In genomic region chr3:59320080-59320479, GRCh38 we compare ENCODE assay signal across 20 cellular contexts.
DNase-seq lines count a peak whose midpoint lies in the region; ATAC-seq, FAIRE-seq and TF ChIP-seq lines count a peak whose summit lies in the region.
"Had no signal": no experiment of that assay in that cellular context is flagged by ENCODE, and none has a peak within 500 bp of the region (broad histone marks: within the 10 kb centered on the region; RNA-seq: fewer than 3 reads in every experiment).

No MANE protein-coding gene starts in this region.

- POLR2A ChIA-PET in WTC11 (lab: Charles Lee) = no interaction called here
- POLR2A ChIA-PET in CD4-positive, alpha-beta memory T cell (lab: Charles Lee; ENCODE audit: partially characterized antibody) = no interaction called here

- no peak overlapping the region for H3K9ac ChIP-seq in Karpas-422 (ENCODE audit: low read length)

- H3K79me2 ChIP-seq in Karpas-422 (ENCODE audit: low read length) = no peaks in the 10 kb centered on the region

- H2AFZ ChIP-seq in Karpas-422 (ENCODE audit: low read length) = no peak overlapping the region

- H3K27ac ChIP-seq in pancreas (no peak overlapping the region), Karpas-422 (ENCODE audit: low read length) (no peak overlapping the region)
- no peak overlapping the region for H3K27ac ChIP-seq in CD4-positive, alpha-beta memory T cell (ENCODE audit: low read depth, low read length)
- H3K27ac ChIP-seq: esophagus muscularis mucosa, upper lobe of left lung had no signal

- WGBS in pancreas, 2 donors = 60 to 61% methylated on average over 4 of the region's 4 CpGs

- no peak for TF ChIP-seq CTCF in pancreas (IDR thresholded peaks at IDR 0.05)
- TF ChIP-seq CTCF in WTC11 (IDR thresholded peaks at IDR 0.05) = no peak

- H3K9me3 Mint-ChIP-seq in WTC11 = no peaks in the 10 kb centered on the region
- no peaks in the 10 kb centered on the region for H3K9me3 Mint-ChIP-seq in CD4-positive, alpha-beta memory T cell
- H3K9me3 Mint-ChIP-seq: CD14-positive monocyte had no signal

- H3K9me2 ChIP-seq in Karpas-422 (replicated peaks; ENCODE audit: insufficient read depth, low read length) = no peaks in the 10 kb centered on the region

- H3K27me3 ChIP-seq in pancreas (no peaks in the 10 kb centered on the region), Karpas-422 (ENCODE audit: low read length) (no peaks in the 10 kb centered on the region)
- no peaks in the 10 kb centered on the region for H3K27me3 ChIP-seq in CD4-positive, alpha-beta memory T cell (ENCODE audit: insufficient read depth, low read length)
- H3K27me3 ChIP-seq: esophagus muscularis mucosa, upper lobe of left lung had no signal

- no peaks in the 10 kb centered on the region for H3K27me3 Mint-ChIP-seq in WTC11 (ENCODE audit: low read depth)
- no peaks in the 10 kb centered on the region for H3K27me3 Mint-ChIP-seq in CD4-positive, alpha-beta memory T cell

- H3K4me1 Mint-ChIP-seq in WTC11 = 0 out of 2 replicates have a peak, but pooled peaks cover 5% of the 10 kb centered on the region
- H3K4me1 Mint-ChIP-seq in CD4-positive, alpha-beta memory T cell = peaks cover 0 to 9% (median 5%) of the 10 kb centered on the region in 4 donors

- FAIRE-seq in pancreas (lab: Jason Lieb, UNC) = no peak
- FAIRE-seq: A204.1, GM12878, kidney had no signal

- DNase-seq in NCI-H1417 (lab: John Stamatoyannopoulos, UW) = peak; percentile 7 to 72 (median 64)
- DNase-seq in NCI-H1417 treated with DMSO at 0.1 percent for 48 hours (lab: John Stamatoyannopoulos, UW) = no peak
- peak; percentile 42 for DNase-seq in NCI-H2196 treated with DMSO at 0.1 percent for 48 hours (lab: John Stamatoyannopoulos, UW; ENCODE audit: unreplicated experiment)
- peak; percentile 38 for DNase-seq in iPS-NIHi11 (ENCODE audit: low spot score)
- no peak for DNase-seq in pancreas
- no peak for DNase-seq in Karpas-422
- no peak for DNase-seq in WTC11 (ENCODE audit: low spot score)
- no peak for DNase-seq in CD4-positive, alpha-beta memory T cell
- DNase-seq: activated naive CD4-positive, alpha-beta T cell treated with Interleukin-2 at 50 U/mL for 16 hours; GOT3; kidney; NCI-H524 treated with DMSO at 0.1 percent for 48 hours; stimulated activated naive CD4-positive, alpha-beta T cell; upper lobe of left lung had no signal

- H3K4me3 ChIP-seq in pancreas = no peak overlapping the region
- no peak overlapping the region for H3K4me3 ChIP-seq in Karpas-422 (ENCODE audit: low read length)
- no peak overlapping the region for H3K4me3 ChIP-seq in CD4-positive, alpha-beta memory T cell (ENCODE audit: low read length in 2 of 2)
- H3K4me3 ChIP-seq: esophagus muscularis mucosa, GM12878, upper lobe of left lung had no signal

- H4K20me1 ChIP-seq in Karpas-422 (ENCODE audit: insufficient read depth, low read depth, low read length) = no peaks in the 10 kb centered on the region

- no peaks in the 10 kb centered on the region for H3K9me3 ChIP-seq in pancreas
- no peaks in the 10 kb centered on the region for H3K9me3 ChIP-seq in Karpas-422 (ENCODE audit: low read length)
- H3K9me3 ChIP-seq in CD4-positive, alpha-beta memory T cell (ENCODE audit: control insufficient read depth in 1 of 2, low read length in 2 of 2) = no peaks in the 10 kb centered on the region
- H3K9me3 ChIP-seq: esophagus muscularis mucosa, upper lobe of left lung had no signal

- no peak overlapping the region for H3K27ac Mint-ChIP-seq in WTC11
- no peak overlapping the region for H3K27ac Mint-ChIP-seq in CD4-positive, alpha-beta memory T cell
- H3K27ac Mint-ChIP-seq: CD14-positive monocyte had no signal

- H3K36me3 Mint-ChIP-seq in WTC11 = no peaks in the 10 kb centered on the region
- no peaks in the 10 kb centered on the region for H3K36me3 Mint-ChIP-seq in CD4-positive, alpha-beta memory T cell
- H3K36me3 Mint-ChIP-seq: brain, CD14-positive monocyte had no signal

- CTCF ChIA-PET in WTC11 (lab: Charles Lee) = no interaction called here
- CTCF ChIA-PET in CD4-positive, alpha-beta memory T cell (lab: Charles Lee; ENCODE audit: partially characterized antibody) = interaction anchor here (0.9 kb wide), 1 partner anchor 13 kb away, joined by 4 read pairs; no protein-coding TSS in a partner anchor

- no peak overlapping the region for H3K4me3 Mint-ChIP-seq in WTC11
- no peak overlapping the region for H3K4me3 Mint-ChIP-seq in CD4-positive, alpha-beta memory T cell
- H3K4me3 Mint-ChIP-seq: brain, CD14-positive monocyte had no signal

- ATAC-seq in pancreas (peak in 3 of 4 donors; percentile 42 to 59 (median 57)), WTC11 (no peak)
- ATAC-seq: GM12878, Panc1 had no signal

- H3K4me2 ChIP-seq in Karpas-422 (ENCODE audit: low read depth, low read length, poor library complexity, severe bottlenecking) = no peak overlapping the region

- intact Hi-C loops in pancreas (cut with DNase I) = no loop called here
- intact Hi-C loops in CD4-positive, alpha-beta memory T cell (cut with micrococcal nuclease) = no loop called here

- H3K36me3 ChIP-seq in pancreas (no peaks in the 10 kb centered on the region), Karpas-422 (ENCODE audit: insufficient read depth, low read length) (no peaks in the 10 kb centered on the region)
- no peaks in the 10 kb centered on the region for H3K36me3 ChIP-seq in CD4-positive, alpha-beta memory T cell (ENCODE audit: insufficient read depth, low read length)
- H3K36me3 ChIP-seq: esophagus muscularis mucosa, upper lobe of left lung had no signal

- H3K4me1 ChIP-seq in pancreas (peaks cover 0 to 5% (median 0%) of the 10 kb centered on the region in 3 donors), Karpas-422 (ENCODE audit: low read length) (no peaks in the 10 kb centered on the region)
- no peaks in the 10 kb centered on the region for H3K4me1 ChIP-seq in CD4-positive, alpha-beta memory T cell (ENCODE audit: insufficient read depth, low read length)
- H3K4me1 ChIP-seq: esophagus muscularis mucosa had no signal

TF ChIP-seq in WTC11, 78 proteins besides CTCF, POLR2A, EP300 and RAD21:
- TF ChIP-seq NR2C2 (CRISPR knock-in tag; IDR thresholded peaks at IDR 0.05) (no peak), ZNF317 (CRISPR knock-in tag; IDR thresholded peaks at IDR 0.05; ENCODE audit: borderline replicate concordance, low read depth) (no peak), NFATC4 (CRISPR knock-in tag; IDR thresholded peaks at IDR 0.05) (no peak), MAX (CRISPR knock-in tag; IDR thresholded peaks at IDR 0.05) (no peak), ETV6 (CRISPR knock-in tag; IDR thresholded peaks at IDR 0.05) (no peak), CREM (CRISPR knock-in tag; IDR thresholded peaks at IDR 0.05) (no peak), SMAD4 (CRISPR knock-in tag; IDR thresholded peaks at IDR 0.05) (no peak), ATF6 (CRISPR knock-in tag; IDR thresholded peaks at IDR 0.05) (no peak), HMGA2 (CRISPR knock-in tag; IDR thresholded peaks at IDR 0.05) (no peak), NFE2L1 (CRISPR knock-in tag; IDR thresholded peaks at IDR 0.05) (no peak), ZNF121 (CRISPR knock-in tag; IDR thresholded peaks at IDR 0.05) (no peak), NR1H2 (CRISPR knock-in tag; IDR thresholded peaks at IDR 0.05) (no peak), MXD4 (CRISPR knock-in tag; IDR thresholded peaks at IDR 0.05; ENCODE audit: borderline replicate concordance) (no peak), TEAD4 (CRISPR knock-in tag; IDR thresholded peaks at IDR 0.05) (no peak), JAZF1 (CRISPR knock-in tag; IDR thresholded peaks at IDR 0.05) (no peak)
- TF ChIP-seq, protein P1, sequence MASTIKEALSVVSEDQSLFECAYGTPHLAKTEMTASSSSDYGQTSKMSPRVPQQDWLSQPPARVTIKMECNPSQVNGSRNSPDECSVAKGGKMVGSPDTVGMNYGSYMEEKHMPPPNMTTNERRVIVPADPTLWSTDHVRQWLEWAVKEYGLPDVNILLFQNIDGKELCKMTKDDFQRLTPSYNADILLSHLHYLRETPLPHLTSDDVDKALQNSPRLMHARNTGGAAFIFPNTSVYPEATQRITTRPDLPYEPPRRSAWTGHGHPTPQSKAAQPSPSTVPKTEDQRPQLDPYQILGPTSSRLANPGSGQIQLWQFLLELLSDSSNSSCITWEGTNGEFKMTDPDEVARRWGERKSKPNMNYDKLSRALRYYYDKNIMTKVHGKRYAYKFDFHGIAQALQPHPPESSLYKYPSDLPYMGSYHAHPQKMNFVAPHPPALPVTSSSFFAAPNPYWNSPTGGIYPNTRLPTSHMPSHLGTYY (CRISPR knock-in tag; IDR thresholded peaks at IDR 0.05) = no peak

Comparison
In these comparisons a context has a peak if more than half of its experiments do, and no peak if none do; other contexts are left out.
1. DNase-seq: peak in NCI-H1417 (3 of 3), NCI-H2196 treated with DMSO at 0.1 percent for 48 hours (single experiment) and iPS-NIHi11 (single experiment); none in NCI-H1417 treated with DMSO at 0.1 percent for 48 hours (single experiment), pancreas (0 of 6), Karpas-422 (single experiment), WTC11 (single experiment) and CD4-positive, alpha-beta memory T cell (0 of 5).